In genomic region chr22:31691408-31691807, GRCh38 we compare ENCODE assay signal across 15 cellular contexts. TPM values are rescaled to one million over a fixed set of nuclear protein-coding genes. Genes with fewer than 3 reads are reported as not detected.
DNase-seq lines count a peak whose midpoint lies in the region; ATAC-seq and TF ChIP-seq lines count a peak whose summit lies in the region.
"Had no signal": no experiment of that assay in that cellular context is flagged by ENCODE, and none has a peak within 500 bp of the region (broad histone marks: within the 10 kb centered on the region; RNA-seq: fewer than 3 reads in every experiment).

No MANE protein-coding gene starts in this region.

- no peak overlapping the region for H3K27ac ChIP-seq in CD8-positive, alpha-beta T cell (ENCODE audit: low read depth, low read length)
- peak overlapping the region; percentile 64 for H3K27ac ChIP-seq in neutrophil
- H3K27ac ChIP-seq: A549 had no signal

- H3K27me3 Mint-ChIP-seq in activated CD4-positive, alpha-beta memory T cell treated with anti-CD3 and anti-CD28 coated beads, Interleukin-2, amount 10 ng/mL, durations not matched to agents 7 days and 5 days = no peaks in the 10 kb centered on the region
- H3K27me3 Mint-ChIP-seq in activated CD4-positive, alpha-beta memory T cell treated with anti-CD3 and anti-CD28 coated beads for 36 hours = no peaks in the 10 kb centered on the region
- no peaks in the 10 kb centered on the region for H3K27me3 Mint-ChIP-seq in CD8-positive, alpha-beta T cell (ENCODE audit: low read depth)
- H3K27me3 Mint-ChIP-seq in activated CD8-positive, alpha-beta T cell treated with anti-CD3 and anti-CD28 coated beads for 36 hours = no peaks in the 10 kb centered on the region

- ATAC-seq in CD8-positive, alpha-beta T cell = no peak
- no peak for ATAC-seq in activated CD8-positive, alpha-beta T cell treated with anti-CD3 and anti-CD28 coated beads for 36 hours
- ATAC-seq: A549, HepG2 had no signal

- no peaks in the 10 kb centered on the region for H3K27me3 ChIP-seq in CD8-positive, alpha-beta T cell (ENCODE audit: insufficient read depth, low read length)
- no peaks in the 10 kb centered on the region for H3K27me3 ChIP-seq in neutrophil

- H3K27ac Mint-ChIP-seq in activated CD4-positive, alpha-beta memory T cell treated with anti-CD3 and anti-CD28 coated beads, Interleukin-2, amount 10 ng/mL, durations not matched to agents 7 days and 5 days = peak overlapping the region; percentile 55
- no peak overlapping the region for H3K27ac Mint-ChIP-seq in activated CD4-positive, alpha-beta memory T cell treated with anti-CD3 and anti-CD28 coated beads for 36 hours
- peak overlapping the region; percentile 32 for H3K27ac Mint-ChIP-seq in CD8-positive, alpha-beta T cell
- H3K27ac Mint-ChIP-seq in activated CD8-positive, alpha-beta T cell treated with anti-CD3 and anti-CD28 coated beads for 36 hours = peak overlapping the region; percentile 25

- peaks cover 41% of the 10 kb centered on the region for H3K4me1 Mint-ChIP-seq in activated CD4-positive, alpha-beta memory T cell treated with anti-CD3 and anti-CD28 coated beads, Interleukin-2, amount 10 ng/mL, durations not matched to agents 7 days and 5 days
- peaks cover 20% of the 10 kb centered on the region for H3K4me1 Mint-ChIP-seq in activated CD4-positive, alpha-beta memory T cell treated with anti-CD3 and anti-CD28 coated beads for 36 hours (ENCODE audit: low read depth)
- H3K4me1 Mint-ChIP-seq in CD8-positive, alpha-beta T cell (ENCODE audit: low read depth) = peaks cover 12% of the 10 kb centered on the region
- peaks cover 19% of the 10 kb centered on the region for H3K4me1 Mint-ChIP-seq in activated CD8-positive, alpha-beta T cell treated with anti-CD3 and anti-CD28 coated beads for 36 hours (ENCODE audit: low read depth)

- no peaks in the 10 kb centered on the region for H3K9me3 Mint-ChIP-seq in activated CD4-positive, alpha-beta memory T cell treated with anti-CD3 and anti-CD28 coated beads, Interleukin-2, amount 10 ng/mL, durations not matched to agents 7 days and 5 days
- no peaks in the 10 kb centered on the region for H3K9me3 Mint-ChIP-seq in activated CD4-positive, alpha-beta memory T cell treated with anti-CD3 and anti-CD28 coated beads for 36 hours
- no peaks in the 10 kb centered on the region for H3K9me3 Mint-ChIP-seq in CD8-positive, alpha-beta T cell
- H3K9me3 Mint-ChIP-seq in activated CD8-positive, alpha-beta T cell treated with anti-CD3 and anti-CD28 coated beads for 36 hours = no peaks in the 10 kb centered on the region

- H3K4me3 ChIP-seq in CD8-positive, alpha-beta T cell (ENCODE audit: low read depth, low read length) = no peak overlapping the region
- no peak overlapping the region for H3K4me3 ChIP-seq in neutrophil (ENCODE audit: low read depth in 1 of 2, low read length in 1 of 2)
- H3K4me3 ChIP-seq: A549 had no signal

- no peaks in the 10 kb centered on the region for H3K9me3 ChIP-seq in CD8-positive, alpha-beta T cell (ENCODE audit: low read length)
- no peaks in the 10 kb centered on the region for H3K9me3 ChIP-seq in neutrophil
- H3K9me3 ChIP-seq: A549 had no signal

- H3K36me3 Mint-ChIP-seq in activated CD4-positive, alpha-beta memory T cell treated with anti-CD3 and anti-CD28 coated beads, Interleukin-2, amount 10 ng/mL, durations not matched to agents 7 days and 5 days (ENCODE audit: low read depth) = peaks cover 55% of the 10 kb centered on the region
- H3K36me3 Mint-ChIP-seq in activated CD4-positive, alpha-beta memory T cell treated with anti-CD3 and anti-CD28 coated beads for 36 hours = peaks cover 37% of the 10 kb centered on the region
- H3K36me3 Mint-ChIP-seq in CD8-positive, alpha-beta T cell = peaks cover 61% of the 10 kb centered on the region
- peaks cover 37% of the 10 kb centered on the region for H3K36me3 Mint-ChIP-seq in activated CD8-positive, alpha-beta T cell treated with anti-CD3 and anti-CD28 coated beads for 36 hours (ENCODE audit: low read depth)

- POLR2A ChIA-PET in activated CD4-positive, alpha-beta memory T cell treated with anti-CD3 and anti-CD28 coated beads, Interleukin-2, amount 10 ng/mL, durations not matched to agents 7 days and 5 days (lab: Charles Lee) = interaction anchor here (1.2 to 4.5 kb wide), 2 partner anchors 14 to 30 kb away, joined by 4 to 16 read pairs; no protein-coding TSS in a partner anchor
- POLR2A ChIA-PET in activated CD4-positive, alpha-beta memory T cell treated with anti-CD3 and anti-CD28 coated beads for 36 hours (lab: Charles Lee) = interaction anchor here (0.6 to 1.2 kb wide), 2 partner anchors 29 to 105 kb away, joined by 3 read pairs; partner anchors contain the start of gene PISD
- POLR2A ChIA-PET in CD8-positive, alpha-beta T cell (lab: Charles Lee) = no interaction called here
- POLR2A ChIA-PET in activated CD8-positive, alpha-beta T cell treated with anti-CD3 and anti-CD28 coated beads for 36 hours (lab: Charles Lee) = interaction anchor here (0.7 kb wide), 1 partner anchor 125 kb away, joined by 3 read pairs; no protein-coding TSS in a partner anchor

- CTCF ChIA-PET in activated CD4-positive, alpha-beta memory T cell treated with anti-CD3 and anti-CD28 coated beads, Interleukin-2, amount 10 ng/mL, durations not matched to agents 7 days and 5 days (lab: Charles Lee) = interaction anchor here (1.0 to 8.5 kb wide), 2 partner anchors 15 to 26 kb away, joined by 5 to 32 read pairs; no protein-coding TSS in a partner anchor
- CTCF ChIA-PET in activated CD4-positive, alpha-beta memory T cell treated with anti-CD3 and anti-CD28 coated beads for 36 hours (lab: Charles Lee) = no interaction called here
- CTCF ChIA-PET in CD8-positive, alpha-beta T cell (lab: Charles Lee) = interaction anchor here (0.6 to 0.8 kb wide), 2 partner anchors 26 to 297 kb away, joined by 4 read pairs; no protein-coding TSS in a partner anchor
- CTCF ChIA-PET in activated CD8-positive, alpha-beta T cell treated with anti-CD3 and anti-CD28 coated beads for 36 hours (lab: Charles Lee) = interaction anchor here (0.7 to 1.0 kb wide), 2 partner anchors 14 to 25 kb away, joined by 3 read pairs; no protein-coding TSS in a partner anchor

- no peak for DNase-seq in activated CD4-positive, alpha-beta memory T cell treated with anti-CD3 and anti-CD28 coated beads, Interleukin-2, amount 10 ng/mL, durations not matched to agents 7 days and 5 days
- DNase-seq in activated CD4-positive, alpha-beta memory T cell treated with anti-CD3 and anti-CD28 coated beads for 36 hours = no peak
- DNase-seq in CD8-positive, alpha-beta T cell = no peak
- DNase-seq in activated CD8-positive, alpha-beta T cell treated with anti-CD3 and anti-CD28 coated beads for 36 hours = no peak
- no peak for DNase-seq in stimulated activated CD4-positive, alpha-beta T cell treated with anti-CD3 and anti-CD28 coated beads, Interleukin-15, amount 100 ng/mL, for 24 hours
- DNase-seq in nucleus accumbens (lab: John Stamatoyannopoulos, UW) = no peak
- DNase-seq: KG1; NCI-H1417 treated with DMSO at 0.1 percent for 48 hours; NCI-H1930; NCI-H2171; NCI-H446 treated with DMSO at 0.1 percent for 48 hours; NK-92 treated with Interleukin-12 subunit alpha and Interleukin-12 subunit beta, amount 100 ng/mL, for 24 hours had no signal

- H3K36me3 ChIP-seq in CD8-positive, alpha-beta T cell (ENCODE audit: insufficient read depth, low read length) = peaks cover 8% of the 10 kb centered on the region
- H3K36me3 ChIP-seq in neutrophil = peaks cover 44% of the 10 kb centered on the region

- no peak overlapping the region for H3K4me3 Mint-ChIP-seq in activated CD4-positive, alpha-beta memory T cell treated with anti-CD3 and anti-CD28 coated beads, Interleukin-2, amount 10 ng/mL, durations not matched to agents 7 days and 5 days
- H3K4me3 Mint-ChIP-seq in activated CD4-positive, alpha-beta memory T cell treated with anti-CD3 and anti-CD28 coated beads for 36 hours = no peak overlapping the region
- H3K4me3 Mint-ChIP-seq in CD8-positive, alpha-beta T cell = no peak overlapping the region
- H3K4me3 Mint-ChIP-seq in activated CD8-positive, alpha-beta T cell treated with anti-CD3 and anti-CD28 coated beads for 36 hours = no peak overlapping the region

- intact Hi-C loops in activated CD4-positive, alpha-beta memory T cell treated with anti-CD3 and anti-CD28 coated beads for 36 hours (cut with micrococcal nuclease) = no loop called here
- intact Hi-C loops in CD8-positive, alpha-beta T cell (cut with DNase I, micrococcal nuclease) = no loop called here
- intact Hi-C loops in activated CD8-positive, alpha-beta T cell treated with anti-CD3 and anti-CD28 coated beads for 36 hours (cut with micrococcal nuclease) = no loop called here

- TF ChIP-seq CTCF in CD8-positive, alpha-beta T cell (IDR thresholded peaks at IDR 0.05) = no peak
- no peak for TF ChIP-seq CTCF in activated CD8-positive, alpha-beta T cell treated with anti-CD3 and anti-CD28 coated beads for 36 hours (IDR thresholded peaks at IDR 0.05)
- no peak for TF ChIP-seq CTCF in neutrophil (IDR thresholded peaks at IDR 0.05)

- H3K4me1 ChIP-seq in CD8-positive, alpha-beta T cell (ENCODE audit: insufficient read depth, low read length) = no peaks in the 10 kb centered on the region
- H3K4me1 ChIP-seq in neutrophil (ENCODE audit: control insufficient read depth in 1 of 2, insufficient read depth in 1 of 2, low read depth in 1 of 2, low read length in 1 of 2) = peaks cover 24 to 26% of the 10 kb centered on the region in 2 experiments
- H3K4me1 ChIP-seq: A549 had no signal

RNA-seq across cellular contexts. Expression of gene PISD, which starts 29.4 kb away (rescaled TPM):
- 10 to 100 TPM; 19.2 to 19.6 TPM for total RNA-seq in activated CD4-positive, alpha-beta memory T cell treated with anti-CD3 and anti-CD28 coated beads, Interleukin-2, amount 10 ng/mL, durations not matched to agents 7 days and 5 days
- 10 to 100 TPM; 39.4 to 40.2 TPM for total RNA-seq in activated CD4-positive, alpha-beta memory T cell treated with anti-CD3 and anti-CD28 coated beads for 36 hours
- total RNA-seq in CD8-positive, alpha-beta T cell = 10 to 100 TPM; 41.2 to 43.6 TPM
- 10 to 100 TPM; 33.9 to 35.9 TPM for total RNA-seq in activated CD8-positive, alpha-beta T cell treated with anti-CD3 and anti-CD28 coated beads for 36 hours

RNA-seq across cellular contexts. Expression of gene PRR14L, which starts 58.5 kb away (rescaled TPM):
- 10 to 100 TPM; 56.3 to 61.3 TPM for total RNA-seq in activated CD4-positive, alpha-beta memory T cell treated with anti-CD3 and anti-CD28 coated beads, Interleukin-2, amount 10 ng/mL, durations not matched to agents 7 days and 5 days
- 10 to 100 TPM; 41.3 to 45.2 TPM for total RNA-seq in activated CD4-positive, alpha-beta memory T cell treated with anti-CD3 and anti-CD28 coated beads for 36 hours
- total RNA-seq in CD8-positive, alpha-beta T cell = 10 to 100 TPM; 17.8 to 21.2 TPM
- total RNA-seq in activated CD8-positive, alpha-beta T cell treated with anti-CD3 and anti-CD28 coated beads for 36 hours = 10 to 100 TPM; 40.2 to 45.1 TPM
